ENCODE assay signal across 8 cellular contexts in the genomic region with DNA sequence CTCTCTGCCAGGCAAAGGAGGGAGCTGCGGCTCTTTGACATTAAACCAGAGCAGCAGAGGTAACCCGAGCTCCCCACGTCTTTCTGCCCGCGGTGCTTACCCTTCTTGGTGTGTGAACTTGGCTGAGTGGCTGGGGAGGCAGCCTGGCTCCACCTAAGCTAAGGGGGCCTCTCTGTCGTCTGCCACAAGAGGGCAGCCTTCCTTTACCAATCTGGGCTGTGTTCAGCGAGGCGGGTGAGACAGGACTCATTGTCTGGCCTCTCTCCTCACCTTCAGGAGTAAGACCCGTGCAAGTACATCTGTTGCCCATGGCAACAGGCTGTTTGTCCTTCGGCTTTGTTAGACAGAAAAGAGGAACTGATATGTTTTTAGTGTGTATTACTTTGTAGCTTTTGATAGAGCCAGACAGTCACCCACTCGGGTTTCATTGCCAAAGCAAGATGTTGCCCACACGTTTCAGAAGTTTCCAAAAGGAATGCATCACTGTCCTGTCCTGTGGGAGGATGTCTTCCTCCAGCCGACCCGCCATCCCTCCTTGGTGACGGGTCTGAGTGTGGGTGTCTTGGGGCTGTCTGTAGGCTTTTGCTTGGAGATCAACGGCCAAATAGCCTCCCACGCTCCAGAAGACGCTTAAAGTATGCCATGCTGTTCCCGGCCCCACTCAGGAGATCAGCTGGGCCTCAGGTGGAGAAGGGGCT. TPM values are rescaled to one million over a fixed set of nuclear protein-coding genes. Genes with fewer than 3 reads are reported as not detected.
DNase-seq lines count a peak whose midpoint lies in the region; ATAC-seq and TF ChIP-seq lines count a peak whose summit lies in the region.

No MANE protein-coding gene starts in this region.

- in situ Hi-C loops in transverse colon (cut with MboI; ENCODE audit: low pct_ligation_motif_present in 1 of 4, low pct_unique_long_range_greater_than_20kb in 1 of 4, low sequenced_read_pairs in 3 of 4), result loop anchor here in 2 of 4 donors (25.0 kb wide), 2 partner anchors 102 to 227 kb away; a partner anchor contains a TSS

- intact Hi-C loops in ovary (cut with DNase I) (loop anchor here in 3 of 4 donors (1.0 to 10.0 kb wide), 4 partner anchors 54 to 264 kb away; a partner anchor contains a TSS), transverse colon (cut with DNase I; ENCODE audit: low total_unique reads) (no loop called here)

- no peaks in the 10 kb centered on the region for H3K4me1 ChIP-seq in RWPE2 (ENCODE audit: insufficient read depth, poor library complexity, severe bottlenecking)
- no peaks in the 10 kb centered on the region for H3K4me1 ChIP-seq in ovary (ENCODE audit: insufficient read depth)
- peaks cover 4 to 10% (median 7%) of the 10 kb centered on the region in 4 donors for H3K4me1 ChIP-seq in transverse colon

- no peaks in the 10 kb centered on the region for H3K9me3 ChIP-seq in RWPE2 (ENCODE audit: severe bottlenecking)
- no peaks in the 10 kb centered on the region for H3K9me3 ChIP-seq in ovary
- H3K9me3 ChIP-seq in transverse colon, result no peaks in the 10 kb centered on the region

- peaks cover 42% of the 10 kb centered on the region for H3K36me3 ChIP-seq in RWPE2 (ENCODE audit: low read depth)
- H3K36me3 ChIP-seq in ovary, result no peaks in the 10 kb centered on the region
- H3K36me3 ChIP-seq in transverse colon, result peaks cover 0 to 27% (median 12%) of the 10 kb centered on the region in 4 donors

- DNase-seq in EL, result peak; percentile 74
- no peak for DNase-seq in RWPE2 (ENCODE audit: low spot score)
- peak; percentile 74 for DNase-seq in activated T-helper 9 cell treated with anti-CD3 and anti-CD28 coated beads, Interleukin-2, amount 50 U/mL, for 16 hours (ENCODE audit: low read depth)
- DNase-seq in foreskin melanocyte, result peak; percentile 56
- DNase-seq in ovary, result peak; percentile 77 to 85 (median 85)
- DNase-seq in transverse colon, result peak; percentile 80

- ATAC-seq in GM21619 (IDR thresholded peaks at IDR 0.05; ENCODE audit: unreplicated experiment) (peak; percentile 52), RWPE2 (ENCODE audit: low read depth) (peak; percentile 85)

- 26 to 29% (median 28%) methylated on average over 18 to 19 of the region's 19 CpGs for WGBS in ovary, 3 donors
- 8 to 37% methylated on average over 2 to 19 of the region's 19 CpGs for WGBS in transverse colon (ENCODE audit: low coverage in 1 of 2), 2 donors

- no peak overlapping the region for H3K27ac ChIP-seq in RWPE2 (ENCODE audit: poor library complexity, severe bottlenecking)
- no peak overlapping the region for H3K27ac ChIP-seq in ovary
- H3K27ac ChIP-seq in transverse colon, result no peak overlapping the region

- TF ChIP-seq EP300 in Ishikawa (IDR thresholded peaks at IDR 0.05; ENCODE audit: borderline replicate concordance), result no peak
- TF ChIP-seq EP300 in ovary (IDR thresholded peaks at IDR 0.05), result no peak
- no peak for TF ChIP-seq EP300 in transverse colon (IDR thresholded peaks at IDR 0.05; ENCODE audit: low read depth)

- peak; percentile 75 for TF ChIP-seq CTCF in RWPE2 (IDR thresholded peaks at IDR 0.05; ENCODE audit: poor library complexity, severe bottlenecking)
- peak; percentile 71 to 82 (median 73) for TF ChIP-seq CTCF in ovary (IDR thresholded peaks at IDR 0.05)
- peak; percentile 70 to 88 (median 78) for TF ChIP-seq CTCF in transverse colon (IDR thresholded peaks at IDR 0.05)

- no peak overlapping the region for H3K4me3 ChIP-seq in RWPE2 (ENCODE audit: severe bottlenecking)
- H3K4me3 ChIP-seq in ovary, result no peak overlapping the region
- no peak overlapping the region for H3K4me3 ChIP-seq in transverse colon

- no peak for TF ChIP-seq POLR2A in ovary (IDR thresholded peaks at IDR 0.05)
- TF ChIP-seq POLR2A in transverse colon (IDR thresholded peaks at IDR 0.05), result no peak

- no peaks in the 10 kb centered on the region for H3K27me3 ChIP-seq in RWPE2 (ENCODE audit: insufficient read depth, poor library complexity, severe bottlenecking)
- no peaks in the 10 kb centered on the region for H3K27me3 ChIP-seq in ovary
- no peaks in the 10 kb centered on the region for H3K27me3 ChIP-seq in transverse colon

- peak; percentile 92 for TF ChIP-seq RAD21 in Ishikawa (IDR thresholded peaks at IDR 0.05; ENCODE audit: low read depth)

TF ChIP-seq in Ishikawa, 13 proteins besides CTCF, POLR2A, EP300 and RAD21:
- TF ChIP-seq, protein P1, sequence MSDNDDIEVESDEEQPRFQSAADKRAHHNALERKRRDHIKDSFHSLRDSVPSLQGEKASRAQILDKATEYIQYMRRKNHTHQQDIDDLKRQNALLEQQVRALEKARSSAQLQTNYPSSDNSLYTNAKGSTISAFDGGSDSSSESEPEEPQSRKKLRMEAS (IDR thresholded peaks at IDR 0.05), result no peak
- TF ChIP-seq CREB1 (IDR thresholded peaks at IDR 0.05; ENCODE audit: low read depth), result no peak

RNA-seq across cellular contexts. Expression of a gene that starts 4.6 kb away (rescaled TPM):
- total RNA-seq in ovary (10 to 100 TPM; 32.9 to 47.8 (median 36.5) TPM), transverse colon (10 to 100 TPM in 3 of 4 donors, 1 to 10 TPM in 1; 6.4 to 59.7 (median 38.7) TPM)
- polyA plus RNA-seq in ovary, result 10 to 100 TPM; 42.1 to 92.9 TPM

RNA-seq across cellular contexts. Expression of a gene that starts 54.5 kb away (rescaled TPM):
- total RNA-seq in ovary (10 to 100 TPM in 6 of 7 donors, 1 to 10 TPM in 1; 9.3 to 19.1 (median 13.8) TPM), transverse colon (10 to 100 TPM in 3 of 4 donors, 1 to 10 TPM in 1; 8.6 to 38.8 (median 14.2) TPM)
- 10 to 100 TPM in 1 of 2 donors, under 1 TPM in 1; 0.92 to 12.5 TPM for polyA plus RNA-seq in ovary
